26 cellular contexts compared by ENCODE assay signal in genomic region chr21:35097525-35097924, GRCh38. TPM values are rescaled to one million over a fixed set of nuclear protein-coding genes. Genes with fewer than 3 reads are reported as not detected.
A peak's percentile ranks its signal among the peaks of the same experiment; 100 is the strongest.
DNase-seq lines count a peak whose midpoint lies in the region; ATAC-seq, FAIRE-seq and TF ChIP-seq lines count a peak whose summit lies in the region.
"Had no signal": no experiment of that assay in that cellular context is flagged by ENCODE, and none has a peak within 500 bp of the region (broad histone marks: within the 10 kb centered on the region; RNA-seq: fewer than 3 reads in every experiment).

No MANE protein-coding gene starts in this region.

- no peaks in the 10 kb centered on the region for H3K9me3 ChIP-seq in OCI-LY3 (ENCODE audit: insufficient read depth, low read length)
- no peaks in the 10 kb centered on the region for H3K9me3 ChIP-seq in K562 (replicated peaks; ENCODE audit: control insufficient read depth, insufficient read depth, low read depth, low read length)
- H3K9me3 ChIP-seq: SJSA1 had no signal

- WGBS in K562 (ENCODE audit: insufficient coverage, low coverage, missing lambda C conversion rate): 30% methylated on average over 4 of the region's 4 CpGs

- H3K9ac ChIP-seq in OCI-LY3 (ENCODE audit: low read length) (no peak overlapping the region), K562 (ENCODE audit: insufficient read depth in 1 of 2, low read depth in 2 of 2, low read length in 2 of 2) (peak overlapping the region in 1 of 2 experiments; percentile 30; a peak in 1 of 4 replicates)
- H3K9ac ChIP-seq: BLaER1 treated with 17β-estradiol and CSF1 and Interleukin-3, amounts not matched to agents 10 nM and 100 nM had no signal

- H3K4me3 ChIP-seq in OCI-LY3 (ENCODE audit: low read length): no peak overlapping the region
- H3K4me3 ChIP-seq in K562: no peak overlapping the region
- H3K4me3 ChIP-seq: BLaER1 treated with 17β-estradiol and CSF1 and Interleukin-3, amounts not matched to agents 10 nM and 100 nM; SJSA1 had no signal

- H4K20me1 ChIP-seq in OCI-LY3 (ENCODE audit: insufficient read depth, low read length) (no peaks in the 10 kb centered on the region), K562 (replicated peaks; ENCODE audit: control insufficient read depth, insufficient read depth, low read length) (no peaks in the 10 kb centered on the region)
- H4K20me1 ChIP-seq: BLaER1 treated with 17β-estradiol and CSF1 and Interleukin-3, amounts not matched to agents 10 nM and 100 nM had no signal

- ATAC-seq in activated CD8-positive, alpha-beta T cell treated with anti-CD3 and anti-CD28 coated beads for 36 hours: no peak
- no peak for ATAC-seq in activated CD8-positive, alpha-beta T cell treated with anti-CD3 and anti-CD28 coated beads, Interleukin-2, amount 10 ng/mL, durations not matched to agents 7 days and 5 days
- ATAC-seq in K562: no peak
- ATAC-seq: HCT116 had no signal

- TF ChIP-seq RAD21 in K562 (CRISPR knock-in tag; conservative IDR thresholded peaks at IDR 0.05 in 1 of 2, IDR thresholded peaks at IDR 0.05 in 1 of 2): no peak

- FAIRE-seq in K562 (lab: Jason Lieb, UNC): no peak
- FAIRE-seq in D721Med (lab: Jason Lieb, UNC): no peak
- FAIRE-seq: A204.1, GM18507, HTR-8/SVneo had no signal

- H3K9me1 ChIP-seq in K562 (ENCODE audit: control insufficient read depth, insufficient read depth, low read length): no peaks in the 10 kb centered on the region

- peak overlapping the region; percentile 41 for H3K4me2 ChIP-seq in OCI-LY3 (ENCODE audit: low read length)
- H3K4me2 ChIP-seq in K562 (ENCODE audit: insufficient read depth, low read length): no peak overlapping the region
- H3K4me2 ChIP-seq: BLaER1 treated with 17β-estradiol and CSF1 and Interleukin-3, amounts not matched to agents 10 nM and 100 nM had no signal

- CTCF ChIA-PET in activated CD8-positive, alpha-beta T cell treated with anti-CD3 and anti-CD28 coated beads for 36 hours (lab: Charles Lee): interaction anchor here (1.0 to 2.3 kb wide), 2 partner anchors 10 to 22 kb away, joined by 3 to 10 read pairs; no protein-coding TSS in a partner anchor
- CTCF ChIA-PET in activated CD8-positive, alpha-beta T cell treated with anti-CD3 and anti-CD28 coated beads, Interleukin-2, amount 10 ng/mL, durations not matched to agents 7 days and 5 days (lab: Charles Lee): no interaction called here
- CTCF ChIA-PET in K562 (lab: Yijun Ruan, JAX; ENCODE audit: low intra/inter-chr PET ratio): no interaction called here

- intact Hi-C loops in activated CD8-positive, alpha-beta T cell treated with anti-CD3 and anti-CD28 coated beads for 36 hours (cut with micrococcal nuclease): loop anchor here (2.0 to 5.0 kb wide), 3 partner anchors 41 to 209 kb away; no protein-coding TSS in a partner anchor
- intact Hi-C loops in K562 (cut with micrococcal nuclease): no loop called here

- no peak for DNase-seq in activated CD8-positive, alpha-beta T cell treated with anti-CD3 and anti-CD28 coated beads for 36 hours
- DNase-seq in activated CD8-positive, alpha-beta T cell treated with anti-CD3 and anti-CD28 coated beads, Interleukin-2, amount 10 ng/mL, durations not matched to agents 7 days and 5 days: no peak
- DNase-seq in activated naive CD8-positive, alpha-beta T cell treated with anti-CD3 and anti-CD28 coated beads for 36 hours: no peak
- DNase-seq in K562 (ENCODE audit: extremely low read depth in 1 of 4, low spot score in 3 of 4): no peak
- no peak for DNase-seq in D721Med (ENCODE audit: insufficient read length, low spot score)
- no peak for DNase-seq in dedifferentiated amniotic fluid mesenchymal stem cell (ENCODE audit: extremely low spot score)
- DNase-seq: CD4-positive, alpha-beta T cell; DMS53; KG1; MM.1S; NCI-H1048; NCI-H1417; NCI-H1694; NCI-H2029 treated with DMSO at 0.1 percent for 48 hours; NCI-H446 treated with DMSO at 0.1 percent for 48 hours; Right ventricle myocardium superior; RPMI8226 had no signal

- H3K4me1 ChIP-seq in OCI-LY3 (ENCODE audit: low read length) (peaks cover 25% of the 10 kb centered on the region), K562 (replicated peaks in 1 of 2; ENCODE audit: control insufficient read depth in 2 of 2, insufficient read depth in 2 of 2, low read length in 2 of 2) (peaks cover 9 to 44% of the 10 kb centered on the region in 2 experiments)
- H3K4me1 ChIP-seq: SJSA1 had no signal

- H3K27ac ChIP-seq in OCI-LY3 (ENCODE audit: low read length): no peak overlapping the region
- H3K27ac ChIP-seq in K562 (ENCODE audit: extremely low read depth, low read depth, low read length): no peak overlapping the region
- H3K27ac ChIP-seq: BLaER1 treated with 17β-estradiol and CSF1 and Interleukin-3, amounts not matched to agents 10 nM and 100 nM; SJSA1 had no signal

- H3K36me3 ChIP-seq in OCI-LY3 (replicated peaks; ENCODE audit: low read depth, low read length): no peaks in the 10 kb centered on the region
- H3K36me3 ChIP-seq in K562 (ENCODE audit: control insufficient read depth, insufficient read depth, low read length): no peaks in the 10 kb centered on the region
- H3K36me3 ChIP-seq: BLaER1 treated with 17β-estradiol and CSF1 and Interleukin-3, amounts not matched to agents 10 nM and 100 nM; SJSA1 had no signal

- POLR2A ChIA-PET in activated CD8-positive, alpha-beta T cell treated with anti-CD3 and anti-CD28 coated beads for 36 hours (lab: Charles Lee): interaction anchor here (1.0 to 2.1 kb wide), 4 partner anchors 10 to 208 kb away, joined by 3 to 11 read pairs (median 8); no protein-coding TSS in a partner anchor
- POLR2A ChIA-PET in activated CD8-positive, alpha-beta T cell treated with anti-CD3 and anti-CD28 coated beads, Interleukin-2, amount 10 ng/mL, durations not matched to agents 7 days and 5 days (lab: Charles Lee): no interaction called here
- POLR2A ChIA-PET in K562 (lab: Yijun Ruan, JAX): no interaction called here

- H2AFZ ChIP-seq in OCI-LY3 (ENCODE audit: low read depth, low read length) (no peak overlapping the region), K562 (ENCODE audit: low read depth, low read length) (peak overlapping the region; percentile 30)

- TF ChIP-seq CTCF in activated CD8-positive, alpha-beta T cell treated with anti-CD3 and anti-CD28 coated beads for 36 hours (IDR thresholded peaks at IDR 0.05): no peak
- TF ChIP-seq CTCF in OCI-LY3 (IDR thresholded peaks at IDR 0.05; ENCODE audit: low read depth, low read length) (no peak), K562 (IDR thresholded peaks at IDR 0.05 in 2 of 3, conservative IDR thresholded peaks at IDR 0.05 in 1 of 3; ENCODE audit: insufficient read depth in 2 of 3, low read depth in 1 of 3, low read length in 3 of 3) (no peak), D721Med (IDR thresholded peaks at IDR 0.05; ENCODE audit: insufficient read depth, missing control alignments) (no peak)

- no TSS peak for BruUV-seq in K562 (replicated peaks; lab: Mats Ljungman, UMichigan)

- H3K36me3 Mint-ChIP-seq in activated CD8-positive, alpha-beta T cell treated with anti-CD3 and anti-CD28 coated beads for 36 hours (ENCODE audit: low read depth): no peaks in the 10 kb centered on the region
- no peaks in the 10 kb centered on the region for H3K36me3 Mint-ChIP-seq in activated CD8-positive, alpha-beta T cell treated with anti-CD3 and anti-CD28 coated beads, Interleukin-2, amount 10 ng/mL, durations not matched to agents 7 days and 5 days (ENCODE audit: low read depth)
- H3K36me3 Mint-ChIP-seq in activated naive CD8-positive, alpha-beta T cell: no peaks in the 10 kb centered on the region
- H3K36me3 Mint-ChIP-seq in activated naive CD8-positive, alpha-beta T cell treated with anti-CD3 and anti-CD28 coated beads for 36 hours: no peaks in the 10 kb centered on the region

- no peaks in the 10 kb centered on the region for H3K9me3 Mint-ChIP-seq in activated CD8-positive, alpha-beta T cell treated with anti-CD3 and anti-CD28 coated beads for 36 hours
- H3K9me3 Mint-ChIP-seq in activated CD8-positive, alpha-beta T cell treated with anti-CD3 and anti-CD28 coated beads, Interleukin-2, amount 10 ng/mL, durations not matched to agents 7 days and 5 days (ENCODE audit: insufficient read depth): no peaks in the 10 kb centered on the region
- no peaks in the 10 kb centered on the region for H3K9me3 Mint-ChIP-seq in activated naive CD8-positive, alpha-beta T cell (ENCODE audit: low read depth)
- H3K9me3 Mint-ChIP-seq in activated naive CD8-positive, alpha-beta T cell treated with anti-CD3 and anti-CD28 coated beads for 36 hours: no peaks in the 10 kb centered on the region
- H3K9me3 Mint-ChIP-seq: CD4-positive, alpha-beta T cell had no signal

- peaks cover 25% of the 10 kb centered on the region for H3K4me1 Mint-ChIP-seq in activated CD8-positive, alpha-beta T cell treated with anti-CD3 and anti-CD28 coated beads for 36 hours (ENCODE audit: low read depth)
- H3K4me1 Mint-ChIP-seq in activated CD8-positive, alpha-beta T cell treated with anti-CD3 and anti-CD28 coated beads, Interleukin-2, amount 10 ng/mL, durations not matched to agents 7 days and 5 days (ENCODE audit: low read depth): no peaks in the 10 kb centered on the region
- peaks cover 25% of the 10 kb centered on the region for H3K4me1 Mint-ChIP-seq in activated naive CD8-positive, alpha-beta T cell (ENCODE audit: low read depth)
- H3K4me1 Mint-ChIP-seq in activated naive CD8-positive, alpha-beta T cell treated with anti-CD3 and anti-CD28 coated beads for 36 hours: peaks cover 19% of the 10 kb centered on the region

- in situ Hi-C loops in K562 (cut with MboI): no loop called here

- peaks cover 2% of the 10 kb centered on the region for H3K27me3 Mint-ChIP-seq in activated CD8-positive, alpha-beta T cell treated with anti-CD3 and anti-CD28 coated beads for 36 hours
- H3K27me3 Mint-ChIP-seq in activated CD8-positive, alpha-beta T cell treated with anti-CD3 and anti-CD28 coated beads, Interleukin-2, amount 10 ng/mL, durations not matched to agents 7 days and 5 days (ENCODE audit: low read depth): no peaks in the 10 kb centered on the region
- H3K27me3 Mint-ChIP-seq in activated naive CD8-positive, alpha-beta T cell: no peaks in the 10 kb centered on the region
- H3K27me3 Mint-ChIP-seq in activated naive CD8-positive, alpha-beta T cell treated with anti-CD3 and anti-CD28 coated beads for 36 hours: no peaks in the 10 kb centered on the region
- H3K27me3 Mint-ChIP-seq: CD4-positive, alpha-beta T cell had no signal

- TF ChIP-seq EP300 in K562 (IDR thresholded peaks at IDR 0.05; ENCODE audit: low read length): no peak

- H3K79me2 ChIP-seq in OCI-LY3 (ENCODE audit: low read length) (no peaks in the 10 kb centered on the region), K562 (ENCODE audit: control insufficient read depth, insufficient read depth, low read length) (no peaks in the 10 kb centered on the region)

- no peak overlapping the region for H3K4me3 Mint-ChIP-seq in activated CD8-positive, alpha-beta T cell treated with anti-CD3 and anti-CD28 coated beads for 36 hours
- H3K4me3 Mint-ChIP-seq in activated CD8-positive, alpha-beta T cell treated with anti-CD3 and anti-CD28 coated beads, Interleukin-2, amount 10 ng/mL, durations not matched to agents 7 days and 5 days: no peak overlapping the region
- H3K4me3 Mint-ChIP-seq in activated naive CD8-positive, alpha-beta T cell: no peak overlapping the region
- H3K4me3 Mint-ChIP-seq in activated naive CD8-positive, alpha-beta T cell treated with anti-CD3 and anti-CD28 coated beads for 36 hours: no peak overlapping the region
- H3K4me3 Mint-ChIP-seq: CD4-positive, alpha-beta T cell had no signal

- H3K27me3 ChIP-seq in OCI-LY3 (ENCODE audit: low read depth, low read length) (no peaks in the 10 kb centered on the region), K562 (ENCODE audit: control insufficient read depth in 2 of 2, insufficient read depth in 2 of 2, low read length in 2 of 2) (no peaks in the 10 kb centered on the region)
- H3K27me3 ChIP-seq: BLaER1 treated with 17β-estradiol and CSF1 and Interleukin-3, amounts not matched to agents 10 nM and 100 nM; SJSA1 had no signal

- no peak for TF ChIP-seq POLR2A in K562 (conservative IDR thresholded peaks at IDR 0.05)

- peak overlapping the region; percentile 36 for H3K27ac Mint-ChIP-seq in activated CD8-positive, alpha-beta T cell treated with anti-CD3 and anti-CD28 coated beads for 36 hours
- H3K27ac Mint-ChIP-seq in activated CD8-positive, alpha-beta T cell treated with anti-CD3 and anti-CD28 coated beads, Interleukin-2, amount 10 ng/mL, durations not matched to agents 7 days and 5 days: no peak overlapping the region
- H3K27ac Mint-ChIP-seq in activated naive CD8-positive, alpha-beta T cell: peak overlapping the region; percentile 78
- H3K27ac Mint-ChIP-seq in activated naive CD8-positive, alpha-beta T cell treated with anti-CD3 and anti-CD28 coated beads for 36 hours: no peak overlapping the region
- H3K27ac Mint-ChIP-seq: CD4-positive, alpha-beta T cell had no signal

RNA-seq across cellular contexts. Expression of gene RUNX1, which starts 48.4 kb away (rescaled TPM):
- 10 to 100 TPM; 18.7 to 19.0 TPM for total RNA-seq in activated CD8-positive, alpha-beta T cell treated with anti-CD3 and anti-CD28 coated beads for 36 hours
- total RNA-seq in activated CD8-positive, alpha-beta T cell treated with anti-CD3 and anti-CD28 coated beads, Interleukin-2, amount 10 ng/mL, durations not matched to agents 7 days and 5 days: 10 to 100 TPM; 10.4 to 10.6 TPM
- 10 to 100 TPM; 16.6 to 18.0 TPM for total RNA-seq in activated naive CD8-positive, alpha-beta T cell treated with anti-CD3 and anti-CD28 coated beads for 36 hours
- 167 and 196 TPM in 2 replicates for total RNA-seq in K562 (2011; cell fraction: chromatin; rRNA removed; ENCODE audit: low replicate concordance)
- 104 and 114 TPM in 2 replicates for total RNA-seq in K562 (2011; cell fraction: nucleolus; rRNA removed)
- total RNA-seq in K562 (2011; cell fraction: nucleoplasm; rRNA removed): 135 and 188 TPM in 2 replicates
- total RNA-seq in K562 (2014; rRNA removed) (20.8 and 27.3 TPM in 2 replicates), K562 (2014; rRNA removed; fragmentation: Illumina TruSeq; extraction: Trizol) (13.8 TPM in 2 replicates), K562 (2015; rRNA removed; fragmentation: Illumina TruSeq; extraction: Trizol) (8.8 and 9.8 TPM in 2 replicates), K562 (2021) (62.2 and 68.6 TPM in 2 replicates)
- polyA plus RNA-seq in K562 (2011; rRNA removed) (15.9 and 17.8 TPM in 2 replicates), K562 (2014; fragmentation: Illumina TruSeq; extraction: Trizol) (22.7 and 26.7 TPM in 2 replicates), K562 (2014; fragmentation: Nextera tagmentation; extraction: Ambion mirVana) (1 to 10 TPM; 2.2 to 4.5 TPM), K562 (2014; rRNA removed) (20.1 and 30.6 TPM in 2 replicates)
- 7.6 and 12.6 TPM in 2 replicates for polyA plus RNA-seq in K562 (2011; cell fraction: cytosol; rRNA removed)
- polyA plus RNA-seq in K562 (2011; cell fraction: nucleus; rRNA removed): 50.6 and 80.8 TPM in 2 replicates
- polyA plus RNA-seq in K562 (2012): 19.4 and 60.9 TPM in 2 replicates
- polyA minus RNA-seq in K562 (2011; rRNA and poly(A)+ RNA removed): 29.0 and 39.2 TPM in 2 replicates
- polyA minus RNA-seq in K562 (2011; cell fraction: cytosol; rRNA and poly(A)+ RNA removed): 10.4 and 28.6 TPM in 2 replicates
- polyA minus RNA-seq in K562 (2011; cell fraction: nucleus; rRNA and poly(A)+ RNA removed): 119 and 149 TPM in 2 replicates
- total RNA-seq: G401 had no signal

Comparison
In these comparisons a context has a peak if more than half of its experiments do, and no peak if none do; other contexts are left out.
1. H3K27ac Mint-ChIP-seq: peak in activated CD8-positive, alpha-beta T cell treated with anti-CD3 and anti-CD28 coated beads for 36 hours (single experiment) and activated naive CD8-positive, alpha-beta T cell (single experiment); none in activated CD8-positive, alpha-beta T cell treated with anti-CD3 and anti-CD28 coated beads, Interleukin-2, amount 10 ng/mL, durations not matched to agents 7 days and 5 days (single experiment) and activated naive CD8-positive, alpha-beta T cell treated with anti-CD3 and anti-CD28 coated beads for 36 hours (single experiment).